Comparison of ENCODE assay signal across 26 cellular contexts in the genomic region with DNA sequence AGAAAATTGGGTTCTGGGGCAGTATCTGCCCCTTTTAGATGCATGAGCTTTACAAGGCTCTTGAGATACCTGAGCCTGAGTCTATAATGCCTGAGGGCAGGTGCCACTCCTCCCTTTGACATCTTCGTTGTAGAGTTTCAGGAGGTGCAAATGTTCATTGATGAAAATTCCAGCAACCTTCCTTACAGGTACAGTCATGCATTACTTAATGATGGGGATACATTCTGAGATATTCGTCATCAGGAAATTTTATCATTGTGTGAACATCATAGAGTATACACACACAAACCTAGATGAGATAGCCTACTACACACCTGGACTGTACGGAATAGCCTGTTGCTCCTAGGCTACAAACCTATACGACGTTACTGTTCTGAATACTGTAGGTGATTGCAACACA.
DNase-seq lines count a peak whose midpoint lies in the region; ATAC-seq, FAIRE-seq and TF ChIP-seq lines count a peak whose summit lies in the region.
"Had no signal": no experiment of that assay in that cellular context is flagged by ENCODE, and none has a peak within 500 bp of the region (broad histone marks: within the 10 kb centered on the region; RNA-seq: fewer than 3 reads in every experiment).

No MANE protein-coding gene starts in this region.

- H3K9me1 ChIP-seq in keratinocyte (ENCODE audit: control insufficient read depth, extremely low read depth, insufficient read depth, low read length) = no peaks in the 10 kb centered on the region

- H4K20me1 ChIP-seq in HepG2 (ENCODE audit: insufficient read depth, low read length) (no peaks in the 10 kb centered on the region), keratinocyte (ENCODE audit: control insufficient read depth, extremely low read depth, insufficient read depth, low read length) (no peaks in the 10 kb centered on the region)
- H4K20me1 ChIP-seq: BLaER1 had no signal

- in situ Hi-C loops in HepG2 (cut with HindIII; ENCODE audit: extremely low pct_ligation_motif_present, low pct_unique_long_range_greater_than_20kb) = no loop called here

- 7% methylated on average over 5 of the region's 5 CpGs for WGBS in HepG2 (ENCODE audit: low lambda C conversion rate)
- 69% methylated on average over 5 of the region's 5 CpGs for WGBS in right lobe of liver (ENCODE audit: insufficient coverage, low coverage, low lambda C conversion rate, missing lambda C conversion rate)

- no peak for DNase-seq in HepG2 (ENCODE audit: low spot score)
- no peak for DNase-seq in right lobe of liver
- DNase-seq in epithelial cell of esophagus (ENCODE audit: low read depth) = peak; percentile 48
- DNase-seq in keratinocyte (ENCODE audit: low read depth, low spot score) = peak; percentile 78
- DNase-seq in NCI-H1105 (lab: John Stamatoyannopoulos, UW) = no peak
- DNase-seq: 8988T; ACHN; BE2C; C1 segment of cervical spinal cord; CD4-positive, alpha-beta memory T cell; CD4-positive, CD25-positive, alpha-beta regulatory T cell; CD8-positive, alpha-beta memory T cell; COR-L47; DMS 273 treated with DMSO at 0.1 percent for 48 hours; DMS153; DMS53; DMS79; DND-41; EL; GDM1 had no signal

- TF ChIP-seq RAD21 in HepG2 (CRISPR knock-in tag; IDR thresholded peaks at IDR 0.05) = no peak

- H3K79me2 ChIP-seq in HepG2 (ENCODE audit: insufficient read depth, low read length) = no peaks in the 10 kb centered on the region
- no peaks in the 10 kb centered on the region for H3K79me2 ChIP-seq in keratinocyte (ENCODE audit: control insufficient read depth, insufficient read depth, low read length)

- no TSS peak for BruUV-seq in HepG2 (replicated peaks; lab: Mats Ljungman, UMichigan)

- dilution Hi-C loops in keratinocyte (cut with MboI; ENCODE audit: extremely low pct_ligation_motif_present, low sequenced_read_pairs) = no loop called here

- TF ChIP-seq EP300 in HepG2 (IDR thresholded peaks at IDR 0.05; ENCODE audit: low read depth in 2 of 2, low read length in 2 of 2) = no peak
- no peak for TF ChIP-seq EP300 in HepG2 (CRISPR knock-in tag; IDR thresholded peaks at IDR 0.05; ENCODE audit: borderline replicate concordance)

- TF ChIP-seq POLR2A in HepG2 (IDR thresholded peaks at IDR 0.05; ENCODE audit: insufficient read depth in 1 of 2, low read depth in 2 of 2, low read length in 2 of 2) (no peak), right lobe of liver (IDR thresholded peaks at IDR 0.05) (no peak)

- no peaks in the 10 kb centered on the region for H3K36me3 ChIP-seq in HepG2 (replicated peaks in 1 of 2; ENCODE audit: control insufficient read depth in 1 of 2, insufficient read depth in 2 of 2, low read length in 2 of 2)
- no peaks in the 10 kb centered on the region for H3K36me3 ChIP-seq in right lobe of liver
- H3K36me3 ChIP-seq in keratinocyte (ENCODE audit: control insufficient read depth in 2 of 2, extremely low read depth in 1 of 2, insufficient read depth in 2 of 2, low read length in 2 of 2) = no peaks in the 10 kb centered on the region
- H3K36me3 ChIP-seq: BE2C, BLaER1 had no signal

- no peak for TF ChIP-seq CTCF in HepG2 (CRISPR knock-in tag; IDR thresholded peaks at IDR 0.05)
- TF ChIP-seq CTCF in right lobe of liver (IDR thresholded peaks at IDR 0.05) = no peak
- TF ChIP-seq CTCF in epithelial cell of esophagus (IDR thresholded peaks at IDR 0.05; ENCODE audit: insufficient read depth, low read depth, low read length, missing control alignments) = no peak
- no peak for TF ChIP-seq CTCF in keratinocyte (optimal IDR thresholded peaks at IDR 0.05 in 1 of 3, IDR thresholded peaks at IDR 0.05 in 1 of 3, conservative IDR thresholded peaks at IDR 0.05 in 1 of 3; ENCODE audit: extremely low read depth in 1 of 3, insufficient read depth in 2 of 3, low read length in 3 of 3)

- H3K4me3 ChIP-seq in HepG2 (replicated peaks in 1 of 3; ENCODE audit: insufficient read depth in 1 of 3, low read depth in 2 of 3, low read length in 3 of 3) (no peak overlapping the region), right lobe of liver (no peak overlapping the region), epithelial cell of esophagus (ENCODE audit: low read length) (no peak overlapping the region), keratinocyte (ENCODE audit: control insufficient read depth in 2 of 3, extremely low read depth in 1 of 3, insufficient read depth in 2 of 3, low read depth in 1 of 3, low read length in 3 of 3) (no peak overlapping the region)
- H3K4me3 ChIP-seq: BLaER1, GM12878 had no signal

- H3K4me1 ChIP-seq in HepG2 (ENCODE audit: insufficient read depth, low read length) (no peaks in the 10 kb centered on the region), right lobe of liver (peaks cover 0 to 9% (median 0%) of the 10 kb centered on the region in 4 donors), keratinocyte (ENCODE audit: control insufficient read depth, extremely low read depth, insufficient read depth, low read length) (peaks cover 10% of the 10 kb centered on the region)
- H3K4me1 ChIP-seq: BE2C had no signal

- ATAC-seq in HepG2 (no peak), right lobe of liver (no peak), GM19452 (IDR thresholded peaks at IDR 0.05; ENCODE audit: unreplicated experiment) (no peak)
- ATAC-seq: GM12878 had no signal

- H3K27ac ChIP-seq in HepG2 (ENCODE audit: extremely low read length, insufficient read depth, low read length) (no peak overlapping the region), right lobe of liver (no peak overlapping the region), keratinocyte (ENCODE audit: control insufficient read depth, insufficient read depth, low read length) (no peak overlapping the region)
- H3K27ac ChIP-seq: BLaER1 had no signal

- no peak overlapping the region for H3K4me2 ChIP-seq in HepG2 (ENCODE audit: low read depth, low read length)
- H3K4me2 ChIP-seq in keratinocyte (ENCODE audit: control insufficient read depth, extremely low read depth, insufficient read depth, low read depth, low read length) = no peak overlapping the region
- H3K4me2 ChIP-seq: BLaER1 had no signal

- POLR2A ChIA-PET in HepG2 (lab: Yijun Ruan, JAX) = no interaction called here

- CTCF ChIA-PET in HepG2 (lab: Yijun Ruan, JAX; ENCODE audit: low intra/inter-chr PET ratio, low total read pairs) = no interaction called here

- intact Hi-C loops in HepG2 (cut with micrococcal nuclease; ENCODE audit: unreplicated experiment) = no loop called here
- intact Hi-C loops in right lobe of liver (cut with DNase I) = no loop called here

- H2AFZ ChIP-seq in HepG2 (ENCODE audit: low read length) (no peak overlapping the region), keratinocyte (ENCODE audit: control insufficient read depth, low read length) (no peak overlapping the region)

- FAIRE-seq in HepG2 (lab: Jason Lieb, UNC) (no peak), keratinocyte (lab: Jason Lieb, UNC) (no peak)
- FAIRE-seq: A204.1, GM12878, GM12892, GM18507 had no signal

- H3K9ac ChIP-seq in HepG2 (ENCODE audit: insufficient read depth, low read depth, low read length) (no peak overlapping the region), keratinocyte (ENCODE audit: control insufficient read depth, extremely low read depth, insufficient read depth, low read length) (no peak overlapping the region)
- H3K9ac ChIP-seq: BLaER1 had no signal

- H3K9me3 ChIP-seq in HepG2 (ENCODE audit: low read length) (no peaks in the 10 kb centered on the region), right lobe of liver (no peaks in the 10 kb centered on the region), keratinocyte (ENCODE audit: control insufficient read depth, low read depth, low read length) (no peaks in the 10 kb centered on the region)
- H3K9me3 ChIP-seq: BE2C, BLaER1 had no signal

- H3K27me3 ChIP-seq in HepG2 (ENCODE audit: control insufficient read depth in 1 of 2, insufficient read depth in 2 of 2, low read length in 2 of 2) = peaks cover 0 to 1% of the 10 kb centered on the region in 2 experiments; a peak in 1 of 5 replicates
- no peaks in the 10 kb centered on the region for H3K27me3 ChIP-seq in right lobe of liver
- H3K27me3 ChIP-seq in keratinocyte (ENCODE audit: control insufficient read depth, extremely low read depth, insufficient read depth, low read length) = no peaks in the 10 kb centered on the region
- H3K27me3 ChIP-seq: BE2C, BLaER1 had no signal

TF ChIP-seq in HepG2, 621 proteins besides CTCF, POLR2A, EP300 and RAD21:
- TF ChIP-seq CREB1 (IDR thresholded peaks at IDR 0.05) (0 out of 2 replicates have a peak, but pooled peaks have one; percentile 27), CREB1 (CRISPR knock-in tag; IDR thresholded peaks at IDR 0.05) (no peak), HOXA3 (CRISPR knock-in tag; IDR thresholded peaks at IDR 0.05) (no peak), SSRP1 (CRISPR knock-in tag; IDR thresholded peaks at IDR 0.05) (no peak)
- TF ChIP-seq, protein P1, sequence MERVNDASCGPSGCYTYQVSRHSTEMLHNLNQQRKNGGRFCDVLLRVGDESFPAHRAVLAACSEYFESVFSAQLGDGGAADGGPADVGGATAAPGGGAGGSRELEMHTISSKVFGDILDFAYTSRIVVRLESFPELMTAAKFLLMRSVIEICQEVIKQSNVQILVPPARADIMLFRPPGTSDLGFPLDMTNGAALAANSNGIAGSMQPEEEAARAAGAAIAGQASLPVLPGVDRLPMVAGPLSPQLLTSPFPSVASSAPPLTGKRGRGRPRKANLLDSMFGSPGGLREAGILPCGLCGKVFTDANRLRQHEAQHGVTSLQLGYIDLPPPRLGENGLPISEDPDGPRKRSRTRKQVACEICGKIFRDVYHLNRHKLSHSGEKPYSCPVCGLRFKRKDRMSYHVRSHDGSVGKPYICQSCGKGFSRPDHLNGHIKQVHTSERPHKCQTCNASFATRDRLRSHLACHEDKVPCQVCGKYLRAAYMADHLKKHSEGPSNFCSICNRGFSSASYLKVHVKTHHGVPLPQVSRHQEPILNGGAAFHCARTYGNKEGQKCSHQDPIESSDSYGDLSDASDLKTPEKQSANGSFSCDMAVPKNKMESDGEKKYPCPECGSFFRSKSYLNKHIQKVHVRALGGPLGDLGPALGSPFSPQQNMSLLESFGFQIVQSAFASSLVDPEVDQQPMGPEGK (CRISPR knock-in tag; IDR thresholded peaks at IDR 0.05) = no peak

Comparison
In these comparisons a context has a peak if more than half of its experiments do, and no peak if none do; other contexts are left out.
1. DNase-seq: peak in epithelial cell of esophagus (single experiment) and keratinocyte (single experiment); none in HepG2 (single experiment), right lobe of liver (0 of 3) and NCI-H1105 (single experiment).